ENCODE assay signal across 1 cellular context in the genomic region with DNA sequence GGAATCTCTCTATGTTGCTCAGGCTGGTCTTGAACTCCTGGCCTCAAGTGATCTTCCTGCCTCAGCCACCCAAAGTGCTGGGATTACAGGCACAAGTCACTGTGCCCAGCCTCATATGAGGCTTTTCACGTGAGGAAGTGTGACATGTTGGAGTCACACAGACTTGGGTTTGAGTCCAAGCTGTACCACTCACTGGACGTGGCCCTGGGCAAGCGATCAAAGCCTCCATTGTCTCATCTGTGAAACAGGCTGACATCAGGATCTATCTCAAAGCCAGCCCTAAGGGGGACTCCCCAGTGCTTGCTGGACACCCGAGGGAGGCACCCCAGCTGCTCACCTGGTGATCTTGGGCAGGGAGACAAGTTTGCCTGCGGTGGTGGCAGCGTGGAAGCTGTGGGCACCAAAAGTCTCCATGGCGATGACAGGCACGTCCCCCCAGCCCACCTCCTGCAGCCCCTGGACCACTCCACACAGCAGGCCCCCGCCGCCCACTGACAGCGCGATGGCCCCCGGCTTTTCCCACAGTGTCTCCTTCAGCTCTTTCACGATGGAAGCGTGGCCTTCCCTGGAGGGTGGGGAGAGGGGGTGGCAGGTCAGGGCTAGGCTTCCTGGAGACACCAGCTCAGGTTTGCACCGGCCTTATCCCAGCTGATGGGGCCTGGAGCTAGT.
TF ChIP-seq lines count a peak whose summit lies in the region.

No MANE protein-coding gene starts in this region.

TF ChIP-seq in SK-N-SH treated with all-trans-retinoic acid at 6 μM for 48 hours, 23 proteins besides CTCF, POLR2A, EP300 and RAD21:
- TF ChIP-seq CSDC2 (CRISPR knock-in tag; IDR thresholded peaks at IDR 0.05) (no peak), ZC3H10 (CRISPR knock-in tag; IDR thresholded peaks at IDR 0.05) (no peak), ZFP3 (CRISPR knock-in tag; IDR thresholded peaks at IDR 0.05) (no peak), ESRRG (CRISPR knock-in tag; IDR thresholded peaks at IDR 0.05) (no peak), SNAI2 (CRISPR knock-in tag; IDR thresholded peaks at IDR 0.05) (no peak), ZNF565 (CRISPR knock-in tag; conservative IDR thresholded peaks at IDR 0.05; ENCODE audit: low read depth) (no peak), TOX (CRISPR knock-in tag; IDR thresholded peaks at IDR 0.05; ENCODE audit: borderline replicate concordance) (no peak)
- TF ChIP-seq, protein P1, sequence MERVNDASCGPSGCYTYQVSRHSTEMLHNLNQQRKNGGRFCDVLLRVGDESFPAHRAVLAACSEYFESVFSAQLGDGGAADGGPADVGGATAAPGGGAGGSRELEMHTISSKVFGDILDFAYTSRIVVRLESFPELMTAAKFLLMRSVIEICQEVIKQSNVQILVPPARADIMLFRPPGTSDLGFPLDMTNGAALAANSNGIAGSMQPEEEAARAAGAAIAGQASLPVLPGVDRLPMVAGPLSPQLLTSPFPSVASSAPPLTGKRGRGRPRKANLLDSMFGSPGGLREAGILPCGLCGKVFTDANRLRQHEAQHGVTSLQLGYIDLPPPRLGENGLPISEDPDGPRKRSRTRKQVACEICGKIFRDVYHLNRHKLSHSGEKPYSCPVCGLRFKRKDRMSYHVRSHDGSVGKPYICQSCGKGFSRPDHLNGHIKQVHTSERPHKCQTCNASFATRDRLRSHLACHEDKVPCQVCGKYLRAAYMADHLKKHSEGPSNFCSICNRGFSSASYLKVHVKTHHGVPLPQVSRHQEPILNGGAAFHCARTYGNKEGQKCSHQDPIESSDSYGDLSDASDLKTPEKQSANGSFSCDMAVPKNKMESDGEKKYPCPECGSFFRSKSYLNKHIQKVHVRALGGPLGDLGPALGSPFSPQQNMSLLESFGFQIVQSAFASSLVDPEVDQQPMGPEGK (CRISPR knock-in tag; IDR thresholded peaks at IDR 0.05; ENCODE audit: borderline replicate concordance): no peak
